8 cellular contexts compared by ENCODE assay signal in the genomic region with DNA sequence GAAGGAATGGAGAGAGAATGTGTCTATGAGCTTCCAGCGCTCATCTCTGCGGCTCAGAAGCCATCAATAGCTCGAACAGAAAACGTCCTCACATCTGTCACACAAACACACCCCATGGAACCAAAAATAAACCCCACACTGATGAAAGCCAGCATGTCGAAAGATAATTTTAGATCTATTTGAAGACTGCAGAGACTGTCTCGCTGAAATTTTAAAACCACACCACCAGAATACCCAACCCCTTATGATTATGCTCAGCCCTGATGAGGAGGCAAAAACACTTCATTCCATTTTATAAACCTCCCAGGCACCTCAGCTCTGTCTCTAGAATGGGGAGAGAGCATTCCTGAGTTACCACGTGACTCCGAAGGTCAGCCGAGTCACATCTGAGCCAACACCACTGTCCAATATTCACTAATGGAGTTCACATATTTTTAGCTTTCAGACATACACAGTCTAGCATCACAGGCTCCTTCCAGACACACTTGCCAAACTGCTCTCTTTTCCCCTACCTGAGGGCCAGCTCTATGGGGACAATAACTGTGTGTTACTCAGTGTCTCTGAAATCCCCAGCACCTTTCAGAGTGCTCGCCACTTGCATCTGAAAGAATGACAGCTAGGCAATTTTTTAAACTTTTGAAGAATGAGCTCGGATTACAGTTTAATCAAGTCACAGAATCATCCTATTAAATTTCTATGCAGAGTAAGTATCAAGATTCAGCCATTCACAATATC.
DNase-seq lines count a peak whose midpoint lies in the region; ATAC-seq and TF ChIP-seq lines count a peak whose summit lies in the region.

No MANE protein-coding gene starts in this region.

- peaks cover 4% of the 10 kb centered on the region for H3K36me3 ChIP-seq in CD8-positive, alpha-beta memory T cell (ENCODE audit: insufficient read depth, low read length)
- H3K36me3 ChIP-seq in SJCRH30 (no peaks in the 10 kb centered on the region), gastroesophageal sphincter (no peaks in the 10 kb centered on the region)

- in situ Hi-C loops in GM13976 (cut with MboI; ENCODE audit: low sequenced_read_pairs, unreplicated experiment): no loop called here

- TF ChIP-seq POLR2A in gastroesophageal sphincter (IDR thresholded peaks at IDR 0.05): no peak

- ATAC-seq in gastroesophageal sphincter (peak; percentile 68), HG02970 (IDR thresholded peaks at IDR 0.05; ENCODE audit: low FRiP score, unreplicated experiment) (no peak), GM19397 (IDR thresholded peaks at IDR 0.05; ENCODE audit: unreplicated experiment) (no peak), GM18498 (IDR thresholded peaks at IDR 0.05; ENCODE audit: unreplicated experiment) (no peak)

- no peaks in the 10 kb centered on the region for H3K9me3 Mint-ChIP-seq in CD8-positive, alpha-beta memory T cell

- peak overlapping the region; percentile 11 for H3K4me3 ChIP-seq in CD8-positive, alpha-beta memory T cell (ENCODE audit: low read length)
- H3K4me3 ChIP-seq in SJCRH30 (peak overlapping the region; percentile 30; the same call in 1 of the 2 replicates), gastroesophageal sphincter (no peak overlapping the region)

- H3K9me3 ChIP-seq in CD8-positive, alpha-beta memory T cell (ENCODE audit: low read length): no peaks in the 10 kb centered on the region
- no peaks in the 10 kb centered on the region for H3K9me3 ChIP-seq in SJCRH30 (replicated peaks)
- H3K9me3 ChIP-seq in gastroesophageal sphincter: no peaks in the 10 kb centered on the region

- peak overlapping the region; percentile 69 to 85 (median 74) for H3K4me3 Mint-ChIP-seq in CD8-positive, alpha-beta memory T cell

- H3K27ac Mint-ChIP-seq in CD8-positive, alpha-beta memory T cell: peak overlapping the region; percentile 80 to 95 (median 92)

- TF ChIP-seq CTCF in gastroesophageal sphincter (IDR thresholded peaks at IDR 0.05): no peak
- TF ChIP-seq CTCF in GM13976 (IDR thresholded peaks at IDR 0.05; ENCODE audit: borderline replicate concordance, control extremely low read depth, extremely low read depth, insufficient read depth, missing control alignments): no peak

- peaks cover 78% of the 10 kb centered on the region for H3K4me1 ChIP-seq in CD8-positive, alpha-beta memory T cell (ENCODE audit: insufficient read depth, low read length)
- H3K4me1 ChIP-seq in SJCRH30: peaks cover 14% of the 10 kb centered on the region
- peaks cover 10 to 55% (median 36%) of the 10 kb centered on the region in 3 donors for H3K4me1 ChIP-seq in gastroesophageal sphincter

- DNase-seq in CD8-positive, alpha-beta memory T cell: peak in 1 of 5 donors; percentile 67
- DNase-seq in SJCRH30: no peak
- DNase-seq in pons (ENCODE audit: low spot score): peak; percentile 35
- no peak for DNase-seq in GM13976 (ENCODE audit: low spot score)

- H3K27ac ChIP-seq in CD8-positive, alpha-beta memory T cell (ENCODE audit: low read depth, low read length): peak overlapping the region; percentile 5
- peak overlapping the region; percentile 26; the same call in 1 of the 2 replicates for H3K27ac ChIP-seq in SJCRH30
- peak overlapping the region; percentile 40 to 76 (median 70) for H3K27ac ChIP-seq in gastroesophageal sphincter

- no peaks in the 10 kb centered on the region for H3K27me3 ChIP-seq in CD8-positive, alpha-beta memory T cell (ENCODE audit: insufficient read depth, low read length, poor library complexity, severe bottlenecking)
- H3K27me3 ChIP-seq in SJCRH30 (no peaks in the 10 kb centered on the region), gastroesophageal sphincter (no peaks in the 10 kb centered on the region)

- CTCF ChIA-PET in CD8-positive, alpha-beta memory T cell (lab: Charles Lee): interaction anchor here (0.9 to 4.9 kb wide), 8 partner anchors 10 to 180 kb away, joined by 3 to 20 read pairs (median 4); a partner anchor contains a TSS

- no peak for TF ChIP-seq EP300 in gastroesophageal sphincter (IDR thresholded peaks at IDR 0.05)

- POLR2A ChIA-PET in CD8-positive, alpha-beta memory T cell (lab: Charles Lee): interaction anchor here (0.6 to 3.2 kb wide), 8 partner anchors 9 to 71 kb away, joined by 3 to 18 read pairs (median 4); a partner anchor contains a TSS

- no peaks in the 10 kb centered on the region for H3K27me3 Mint-ChIP-seq in CD8-positive, alpha-beta memory T cell

- 17 to 21% methylated on average over 10 to 11 of the region's 11 CpGs for WGBS in gastroesophageal sphincter (ENCODE audit: low coverage in 1 of 2), 2 donors

- peaks cover 75 to 90% (median 84%) of the 10 kb centered on the region in 3 donors for H3K4me1 Mint-ChIP-seq in CD8-positive, alpha-beta memory T cell

- peaks cover 0 to 30% (median 5%) of the 10 kb centered on the region in 3 donors for H3K36me3 Mint-ChIP-seq in CD8-positive, alpha-beta memory T cell

Comparison
In these comparisons a context has a peak if more than half of its experiments do, and no peak if none do; other contexts are left out.
1. H3K27ac ChIP-seq: peak in every context shown above with its lines; median percentile 70 in gastroesophageal sphincter; 26 in SJCRH30; 5 in CD8-positive, alpha-beta memory T cell.
2. H3K4me3 ChIP-seq: peak in CD8-positive, alpha-beta memory T cell (single experiment) and SJCRH30 (single experiment); none in gastroesophageal sphincter (0 of 2).